ENCODE assay signal across 15 cellular contexts in genomic region chr2:64400733-64401500, GRCh38. TPM values are rescaled to one million over a fixed set of nuclear protein-coding genes. Genes with fewer than 3 reads are reported as not detected.
DNase-seq lines count a peak whose midpoint lies in the region; ATAC-seq and TF ChIP-seq lines count a peak whose summit lies in the region.
"Had no signal": no experiment of that assay in that cellular context is flagged by ENCODE, and none has a peak within 500 bp of the region (broad histone marks: within the 10 kb centered on the region; RNA-seq: fewer than 3 reads in every experiment).

No MANE protein-coding gene starts in this region.

- CTCF ChIA-PET in naive thymus-derived CD4-positive, alpha-beta T cell (lab: Charles Lee) = no interaction called here

- H3K9me3 ChIP-seq in hepatocyte (ENCODE audit: low read depth) = no peaks in the 10 kb centered on the region
- H3K9me3 ChIP-seq in naive thymus-derived CD4-positive, alpha-beta T cell (ENCODE audit: control insufficient read depth in 2 of 3, low read length in 3 of 3) = no peaks in the 10 kb centered on the region
- H3K9me3 ChIP-seq: ovary had no signal

- DNase-seq in DMS53 (lab: John Stamatoyannopoulos, UW) = peak; percentile 77
- DNase-seq in NCI-H524 treated with DMSO at 0.1 percent for 48 hours (lab: John Stamatoyannopoulos, UW) = peak; percentile 10
- DNase-seq in hepatocyte (ENCODE audit: low spot score) = peak; percentile 42
- no peak for DNase-seq in progenitor cell of endocrine pancreas (ENCODE audit: low spot score, unreplicated experiment)
- DNase-seq in activated T-cell treated with anti-CD3 and anti-CD28 coated beads, Interleukin-2, amount 50 U/mL, for 48 hours = no peak
- no peak for DNase-seq in NCI-H146 treated with DMSO at 0.1 percent for 48 hours (lab: John Stamatoyannopoulos, UW; ENCODE audit: unreplicated experiment)
- DNase-seq in activated naive CD4-positive, alpha-beta T cell treated with anti-CD3 and anti-CD28 coated beads, Interleukin-2, amount 50 U/mL, for 16 hours = no peak
- DNase-seq in naive thymus-derived CD4-positive, alpha-beta T cell = no peak
- DNase-seq: activated T-cell treated with anti-CD3 and anti-CD28 coated beads, Interleukin-2, amount 50 U/mL, for 24 hours; anterior cingulate cortex; CD4-positive, alpha-beta T cell; dorsolateral prefrontal cortex; ovary had no signal

- H3K36me3 Mint-ChIP-seq in progenitor cell of endocrine pancreas (ENCODE audit: insufficient read depth) = no peaks in the 10 kb centered on the region
- H3K36me3 Mint-ChIP-seq in naive thymus-derived CD4-positive, alpha-beta T cell = no peaks in the 10 kb centered on the region
- H3K36me3 Mint-ChIP-seq: stimulated activated memory B cell treated with anti-CD40 and anti-IgM and Interleukin-4, amounts not matched to agents 10 μg/mL and 1 μg/mL and 100 μg/mL, for 72 hours had no signal

- no peaks in the 10 kb centered on the region for H3K27me3 ChIP-seq in hepatocyte
- no peaks in the 10 kb centered on the region for H3K27me3 ChIP-seq in naive thymus-derived CD4-positive, alpha-beta T cell (ENCODE audit: control insufficient read depth in 2 of 2, insufficient read depth in 2 of 2, low read length in 2 of 2)
- H3K27me3 ChIP-seq: dorsolateral prefrontal cortex, ovary had no signal

- H3K27me3 Mint-ChIP-seq in progenitor cell of endocrine pancreas = no peaks in the 10 kb centered on the region
- peaks cover 0 to 7% (median 0%) of the 10 kb centered on the region in 5 donors for H3K27me3 Mint-ChIP-seq in naive thymus-derived CD4-positive, alpha-beta T cell
- H3K27me3 Mint-ChIP-seq: activated T-cell treated with anti-CD3 and anti-CD28 coated beads, Interleukin-2, amount 50 U/mL, for 24 hours; stimulated activated memory B cell treated with anti-CD40 and anti-IgM and Interleukin-4, amounts not matched to agents 10 μg/mL and 1 μg/mL and 100 μg/mL, for 72 hours had no signal

- TF ChIP-seq CTCF in hepatocyte (IDR thresholded peaks at IDR 0.05; ENCODE audit: poor library complexity) = no peak
- TF ChIP-seq CTCF in progenitor cell of endocrine pancreas (IDR thresholded peaks at IDR 0.05; ENCODE audit: unreplicated experiment) = no peak

- H3K4me3 ChIP-seq in hepatocyte = no peak overlapping the region
- no peak overlapping the region for H3K4me3 ChIP-seq in naive thymus-derived CD4-positive, alpha-beta T cell (ENCODE audit: low read length)
- H3K4me3 ChIP-seq: dorsolateral prefrontal cortex, ovary had no signal

- peak overlapping the region; percentile 17 for H2AFZ ChIP-seq in hepatocyte

- H3K79me2 ChIP-seq in hepatocyte = no peaks in the 10 kb centered on the region

- ATAC-seq in naive thymus-derived CD4-positive, alpha-beta T cell = no peak
- ATAC-seq: activated CD4-positive, CD25-positive, alpha-beta regulatory T cell treated with anti-CD3 and anti-CD28 coated beads, Interleukin-2, amount 50 U/mL, for 24 hours; stimulated activated memory B cell treated with anti-CD40 and anti-IgM and Interleukin-4, amounts not matched to agents 10 μg/mL and 1 μg/mL and 100 μg/mL, for 72 hours had no signal

- intact Hi-C loops in naive thymus-derived CD4-positive, alpha-beta T cell (cut with micrococcal nuclease) = no loop called here

- H3K4me1 ChIP-seq in hepatocyte (ENCODE audit: insufficient read depth) = peaks cover 50% of the 10 kb centered on the region
- no peaks in the 10 kb centered on the region for H3K4me1 ChIP-seq in naive thymus-derived CD4-positive, alpha-beta T cell (ENCODE audit: control insufficient read depth in 2 of 2, insufficient read depth in 2 of 2, low read length in 2 of 2)

- H3K4me3 Mint-ChIP-seq in progenitor cell of endocrine pancreas (ENCODE audit: low read depth) = no peak overlapping the region
- no peak overlapping the region for H3K4me3 Mint-ChIP-seq in naive thymus-derived CD4-positive, alpha-beta T cell
- H3K4me3 Mint-ChIP-seq: activated T-cell treated with anti-CD3 and anti-CD28 coated beads, Interleukin-2, amount 50 U/mL, for 24 hours; CD4-positive, alpha-beta T cell; stimulated activated memory B cell treated with anti-CD40 and anti-IgM and Interleukin-4, amounts not matched to agents 10 μg/mL and 1 μg/mL and 100 μg/mL, for 72 hours had no signal

- no peaks in the 10 kb centered on the region for H3K9me2 ChIP-seq in hepatocyte (replicated peaks; ENCODE audit: insufficient read depth)

- no peaks in the 10 kb centered on the region for H3K9me3 Mint-ChIP-seq in progenitor cell of endocrine pancreas (ENCODE audit: low read depth)
- peaks cover 0 to 2% (median 0%) of the 10 kb centered on the region in 11 donors for H3K9me3 Mint-ChIP-seq in naive thymus-derived CD4-positive, alpha-beta T cell
- H3K9me3 Mint-ChIP-seq: activated T-cell treated with anti-CD3 and anti-CD28 coated beads, Interleukin-2, amount 50 U/mL, for 24 hours; stimulated activated memory B cell treated with anti-CD40 and anti-IgM and Interleukin-4, amounts not matched to agents 10 μg/mL and 1 μg/mL and 100 μg/mL, for 72 hours had no signal

- POLR2A ChIA-PET in naive thymus-derived CD4-positive, alpha-beta T cell (lab: Charles Lee) = no interaction called here

- peak overlapping the region; percentile 82 for H3K27ac Mint-ChIP-seq in progenitor cell of endocrine pancreas
- H3K27ac Mint-ChIP-seq in naive thymus-derived CD4-positive, alpha-beta T cell = no peak overlapping the region
- H3K27ac Mint-ChIP-seq: activated T-cell treated with anti-CD3 and anti-CD28 coated beads, Interleukin-2, amount 50 U/mL, for 24 hours; CD4-positive, alpha-beta T cell; stimulated activated memory B cell treated with anti-CD40 and anti-IgM and Interleukin-4, amounts not matched to agents 10 μg/mL and 1 μg/mL and 100 μg/mL, for 72 hours had no signal

- 59% methylated on average over 8 of the region's 8 CpGs for WGBS in hepatocyte (ENCODE audit: low lambda C conversion rate, missing lambda C conversion rate)

- no peaks in the 10 kb centered on the region for H4K20me1 ChIP-seq in hepatocyte (ENCODE audit: insufficient read depth, poor library complexity, severe bottlenecking)

- H3K4me2 ChIP-seq in hepatocyte = peak overlapping the region; percentile 60

- H3K4me1 Mint-ChIP-seq in progenitor cell of endocrine pancreas (ENCODE audit: low read depth) = peaks cover 58% of the 10 kb centered on the region
- peaks cover 0 to 3% (median 0%) of the 10 kb centered on the region in 7 donors for H3K4me1 Mint-ChIP-seq in naive thymus-derived CD4-positive, alpha-beta T cell

- no peaks in the 10 kb centered on the region for H3K36me3 ChIP-seq in hepatocyte (replicated peaks; ENCODE audit: insufficient read depth, low read depth)
- H3K36me3 ChIP-seq in naive thymus-derived CD4-positive, alpha-beta T cell (ENCODE audit: control insufficient read depth in 2 of 3, insufficient read depth in 3 of 3, low read length in 3 of 3) = no peaks in the 10 kb centered on the region
- H3K36me3 ChIP-seq: ovary had no signal

- H3K27ac ChIP-seq in hepatocyte = peak overlapping the region; percentile 86
- no peak overlapping the region for H3K27ac ChIP-seq in naive thymus-derived CD4-positive, alpha-beta T cell (ENCODE audit: low read depth, low read length)
- H3K27ac ChIP-seq: dorsolateral prefrontal cortex, ovary had no signal

RNA-seq across cellular contexts. Expression of gene LGALSL, which starts 53.0 kb away (rescaled TPM):
- 28.1 and 30.7 TPM in 2 replicates for total RNA-seq in hepatocyte
- polyA plus RNA-seq in hepatocyte = 27.9 and 44.6 TPM in 2 replicates
- total RNA-seq in progenitor cell of endocrine pancreas = 22.6 and 23.9 TPM in 2 replicates
- 1 to 10 TPM in 2 of 5 experiments, under 1 TPM in 2, not detected in 1; 0.11 to 1.5 (median 0.72) TPM for total RNA-seq in naive thymus-derived CD4-positive, alpha-beta T cell
- polyA plus RNA-seq in naive thymus-derived CD4-positive, alpha-beta T cell = under 1 TPM; 0.20 to 0.58 TPM

Comparison
In these comparisons a context has a peak if more than half of its experiments do, and no peak if none do; other contexts are left out.
1. DNase-seq: peak in DMS53 (single experiment), NCI-H524 treated with DMSO at 0.1 percent for 48 hours (single experiment) and hepatocyte (single experiment); none in progenitor cell of endocrine pancreas (single experiment), activated T-cell treated with anti-CD3 and anti-CD28 coated beads, Interleukin-2, amount 50 U/mL, for 48 hours (0 of 2), NCI-H146 treated with DMSO at 0.1 percent for 48 hours (single experiment), activated naive CD4-positive, alpha-beta T cell treated with anti-CD3 and anti-CD28 coated beads, Interleukin-2, amount 50 U/mL, for 16 hours (single experiment) and naive thymus-derived CD4-positive, alpha-beta T cell (0 of 9).